Comparison of ENCODE assay signal across 26 cellular contexts in the genomic region with DNA sequence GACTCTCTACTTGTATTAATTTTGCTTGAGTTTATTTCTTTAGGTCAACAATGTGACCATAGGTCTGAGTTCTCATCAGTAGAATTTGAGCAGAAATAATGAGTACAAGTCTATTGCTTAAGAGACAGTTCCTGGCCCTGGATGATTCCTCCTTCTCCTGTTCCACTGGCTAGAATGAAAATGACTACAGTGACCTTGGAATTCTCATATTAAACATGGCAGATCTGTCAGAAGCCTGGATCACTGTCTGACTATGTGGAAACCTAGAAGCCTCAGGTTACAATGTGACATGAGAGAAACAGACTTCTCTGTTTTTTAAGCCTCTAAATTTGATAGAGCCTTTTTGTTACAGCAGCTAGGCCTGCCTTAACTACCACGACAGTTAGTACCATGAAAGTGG.
"Had no signal": no experiment of that assay in that cellular context is flagged by ENCODE, and none has a peak within 500 bp of the region (broad histone marks: within the 10 kb centered on the region; RNA-seq: fewer than 3 reads in every experiment).

No MANE protein-coding gene starts in this region.

- H3K27me3 ChIP-seq: ovary, right atrium auricular region, testis, thyroid gland, transverse colon, upper lobe of left lung, vagina had no signal

- H3K9me3 Mint-ChIP-seq: immature natural killer cell; natural killer cell treated with Interleukin-12 subunit alpha and Interleukin-12 subunit beta and Interleukin-15 and Interleukin-18, amount 100 ng/mL, for 72 hours had no signal

- H3K4me3 ChIP-seq: left ventricle myocardium inferior, lung, ovary, right atrium auricular region, skin epidermis, stomach, testis, thyroid gland, transverse colon, upper lobe of left lung, vagina had no signal

- ATAC-seq: naive thymus-derived CD4-positive, alpha-beta T cell; natural killer cell treated with Interleukin-12 subunit alpha and Interleukin-12 subunit beta and Interleukin-15 and Interleukin-18, amount 100 ng/mL, for 72 hours; sciatic nerve; stimulated activated naive B cell treated with anti-CD40 and anti-IgM and Interleukin-4, amounts not matched to agents 10 μg/mL and 1 μg/mL and 100 μg/mL, for 72 hours; stimulated activated naive CD8-positive, alpha-beta T cell treated with anti-CD3 and anti-CD28 coated beads, Interleukin-15, Interleukin-2, amounts not matched to agents 100 U/mL and 50 U/mL, for 24 hours had no signal

- H3K9me3 ChIP-seq: left ventricle myocardium inferior, ovary, right atrium auricular region, testis, thyroid gland, transverse colon, vagina had no signal

- DNase-seq: hypothalamus; immature natural killer cell; islet precursor cell; left ventricle myocardium inferior; mesendoderm; naive thymus-derived CD4-positive, alpha-beta T cell; ovary; stimulated activated CD4-positive, alpha-beta T cell treated with anti-CD3 and anti-CD28 coated beads, Interleukin-12 subunit alpha, Interleukin-12 subunit beta, amount 100 ng/mL, for 4 hours; stimulated activated CD4-positive, alpha-beta T cell treated with anti-CD3 and anti-CD28 coated beads, Interleukin-15, amount 100 ng/mL, for 24 hours; stimulated activated CD4-positive, alpha-beta T cell treated with anti-CD3 and anti-CD28 coated beads, Interleukin-2, amount 100 ng/mL, for 24 hours; stimulated activated CD4-positive, alpha-beta T cell treated with anti-CD3 and anti-CD28 coated beads, Interleukin-4, amount 100 ng/mL, for 1 hour; stimulated activated naive B cell treated with anti-CD40 and anti-IgM and Interleukin-4, amounts not matched to agents 10 μg/mL and 1 μg/mL and 100 μg/mL, for 72 hours; stimulated activated naive CD8-positive, alpha-beta T cell treated with anti-CD3 and anti-CD28 coated beads, Interleukin-15, Interleukin-2, amounts not matched to agents 100 U/mL and 50 U/mL, for 24 hours; stomach; testis; thyroid gland; transverse colon; upper lobe of left lung had no signal

- H3K36me3 ChIP-seq: left ventricle myocardium inferior, ovary, right atrium auricular region, stomach, thyroid gland, transverse colon, upper lobe of left lung, vagina had no signal

- H3K27ac Mint-ChIP-seq: immature natural killer cell; mesothelial cell of epicardium; naive thymus-derived CD4-positive, alpha-beta T cell; natural killer cell treated with Interleukin-12 subunit alpha and Interleukin-12 subunit beta and Interleukin-15 and Interleukin-18, amount 100 ng/mL, for 72 hours; progenitor cell of endocrine pancreas; stimulated activated naive B cell treated with anti-CD40 and anti-IgM and Interleukin-4, amounts not matched to agents 10 μg/mL and 1 μg/mL and 100 μg/mL, for 72 hours had no signal

- H3K27ac ChIP-seq: left ventricle myocardium inferior, ovary, right atrium auricular region, skin epidermis, stomach, thyroid gland, transverse colon, upper lobe of left lung, vagina had no signal

- H3K4me1 ChIP-seq: left ventricle myocardium inferior, right atrium auricular region, stomach, testis, thyroid gland, transverse colon, upper lobe of left lung, vagina had no signal

- H3K36me3 Mint-ChIP-seq: immature natural killer cell; mesothelial cell of epicardium; natural killer cell treated with Interleukin-12 subunit alpha and Interleukin-12 subunit beta and Interleukin-15 and Interleukin-18, amount 100 ng/mL, for 72 hours; stimulated activated naive B cell treated with anti-CD40 and anti-IgM and Interleukin-4, amounts not matched to agents 10 μg/mL and 1 μg/mL and 100 μg/mL, for 72 hours had no signal
